In the genomic region with DNA sequence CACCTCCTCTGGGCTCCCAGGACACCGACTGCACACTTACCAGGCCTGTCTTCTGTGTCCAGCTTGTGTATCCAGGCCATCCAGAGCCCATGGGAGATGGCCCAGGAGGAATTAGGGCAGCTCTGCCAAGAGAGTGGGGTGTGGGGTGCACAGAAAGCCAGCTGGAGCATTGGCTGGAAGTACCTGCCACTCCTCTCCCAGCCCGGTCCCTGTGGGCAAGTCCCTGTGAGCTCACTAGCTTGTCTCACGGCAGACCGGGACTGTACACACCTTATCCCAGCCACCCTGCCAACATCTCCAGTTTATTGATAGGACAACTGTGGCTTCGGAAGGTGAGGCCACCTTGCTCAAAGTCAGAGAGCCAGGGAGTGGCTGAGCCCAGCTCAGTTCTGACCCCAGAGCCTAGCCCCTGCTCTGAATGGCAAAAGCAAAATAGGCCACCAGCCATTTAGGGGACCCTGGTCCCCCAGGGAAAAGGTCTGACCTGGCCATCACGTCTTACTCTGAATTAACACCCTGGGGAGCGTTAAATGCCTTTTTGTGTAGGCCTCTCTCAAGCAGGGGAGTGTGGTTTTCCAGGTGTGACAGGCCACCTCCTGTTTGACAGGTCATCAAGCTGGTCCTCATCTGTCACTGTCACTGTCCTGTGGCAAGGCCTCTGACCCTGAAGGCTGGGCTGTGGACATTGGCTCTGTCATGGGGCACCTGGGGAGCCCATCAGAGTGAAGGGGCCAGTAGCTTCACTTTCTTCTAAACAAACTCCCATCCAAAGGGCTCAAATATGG, we compare ENCODE assay signal across 10 cellular contexts. TPM values are rescaled to one million over a fixed set of nuclear protein-coding genes. Genes with fewer than 3 reads are reported as not detected.
DNase-seq lines count a peak whose midpoint lies in the region; ATAC-seq and TF ChIP-seq lines count a peak whose summit lies in the region.
"Had no signal": no experiment of that assay in that cellular context is flagged by ENCODE, and none has a peak within 500 bp of the region (broad histone marks: within the 10 kb centered on the region; RNA-seq: fewer than 3 reads in every experiment).

No MANE protein-coding gene starts in this region.

- no peaks in the 10 kb centered on the region for H3K9me3 Mint-ChIP-seq in activated T-cell treated with anti-CD3 and anti-CD28 coated beads, Interleukin-2, amount 50 U/mL, for 4 hours

- no peaks in the 10 kb centered on the region for H3K36me3 Mint-ChIP-seq in activated T-cell treated with anti-CD3 and anti-CD28 coated beads, Interleukin-2, amount 50 U/mL, for 4 hours (ENCODE audit: insufficient read depth)

- no peak overlapping the region for H3K4me3 Mint-ChIP-seq in activated T-cell treated with anti-CD3 and anti-CD28 coated beads, Interleukin-2, amount 50 U/mL, for 4 hours

- no peaks in the 10 kb centered on the region for H3K4me1 Mint-ChIP-seq in activated T-cell treated with anti-CD3 and anti-CD28 coated beads, Interleukin-2, amount 50 U/mL, for 4 hours (ENCODE audit: low read depth)

- TF ChIP-seq CTCF in brain microvascular endothelial cell (IDR thresholded peaks at IDR 0.05; ENCODE audit: low read depth, low read length, missing control alignments): no peak

- peaks cover 12% of the 10 kb centered on the region for H3K36me3 ChIP-seq in BLaER1
- no peaks in the 10 kb centered on the region for H3K36me3 ChIP-seq in brain microvascular endothelial cell (replicated peaks)

- H3K27me3 ChIP-seq in BLaER1 (no peaks in the 10 kb centered on the region), brain microvascular endothelial cell (replicated peaks) (no peaks in the 10 kb centered on the region), right cardiac atrium (ENCODE audit: control insufficient read depth, insufficient read depth) (no peaks in the 10 kb centered on the region)

- WGBS in right cardiac atrium: 51% methylated on average over 7 of the region's 7 CpGs

- H3K4me2 ChIP-seq in BLaER1: no peak overlapping the region

- H3K4me3 ChIP-seq in BLaER1 (no peak overlapping the region), brain microvascular endothelial cell (ENCODE audit: low read depth, low read length) (no peak overlapping the region), right cardiac atrium (ENCODE audit: low read length) (no peak overlapping the region)

- H3K4me1 ChIP-seq in BLaER1: peaks cover 15% of the 10 kb centered on the region
- peaks cover 10% of the 10 kb centered on the region for H3K4me1 ChIP-seq in right cardiac atrium (ENCODE audit: control insufficient read depth, insufficient read depth, low read length)

- H4K20me1 ChIP-seq in BLaER1: no peaks in the 10 kb centered on the region

- ATAC-seq in right cardiac atrium (peak; percentile 74 to 82), HG03520 (IDR thresholded peaks at IDR 0.05; ENCODE audit: unreplicated experiment) (no peak), HG02588 (IDR thresholded peaks at IDR 0.05; ENCODE audit: unreplicated experiment) (no peak)
- no peak for ATAC-seq in activated T-cell treated with anti-CD3 and anti-CD28 coated beads, Interleukin-2, amount 50 U/mL, for 4 hours

- intact Hi-C loops in right cardiac atrium (cut with DNase I): no loop called here

- H3K27me3 Mint-ChIP-seq in activated T-cell treated with anti-CD3 and anti-CD28 coated beads, Interleukin-2, amount 50 U/mL, for 4 hours (ENCODE audit: low read depth): no peaks in the 10 kb centered on the region

- no peaks in the 10 kb centered on the region for H3K9me3 ChIP-seq in BLaER1
- H3K9me3 ChIP-seq in right cardiac atrium (ENCODE audit: control insufficient read depth, low read length): no peaks in the 10 kb centered on the region

- H3K27ac ChIP-seq in BLaER1 (peak overlapping the region; percentile 35; the same call in 1 of the 2 replicates), brain microvascular endothelial cell (peak overlapping the region; percentile 78), right cardiac atrium (ENCODE audit: low read length) (peak overlapping the region; percentile 49)
- H3K27ac ChIP-seq: C4-2B had no signal

- in situ Hi-C loops in brain microvascular endothelial cell (cut with HindIII; ENCODE audit: low pct_ligation_motif_present, low sequenced_read_pairs): no loop called here

- DNase-seq in brain microvascular endothelial cell (no peak), right cardiac atrium (peak; percentile 57 to 86 (median 84)), renal cortical epithelial cell (ENCODE audit: low read depth) (peak; percentile 48), NCI-H2227 (lab: John Stamatoyannopoulos, UW; ENCODE audit: unreplicated experiment) (no peak)
- no peak for DNase-seq in activated T-cell treated with anti-CD3 and anti-CD28 coated beads, Interleukin-2, amount 50 U/mL, for 4 hours
- DNase-seq: activated CD8-positive, alpha-beta memory T cell treated with anti-CD3 and anti-CD28 coated beads for 24 hours had no signal

- H3K9ac ChIP-seq in BLaER1: no peak overlapping the region

RNA-seq across cellular contexts. Expression of gene UQCR10, which starts 15.1 kb away (rescaled TPM):
- total RNA-seq in right cardiac atrium: 100 to 1,000 TPM; 216 to 307 (median 277) TPM
- polyA plus RNA-seq in right cardiac atrium: 768 TPM
- total RNA-seq in renal cortical epithelial cell: 89.1 and 125 TPM in 2 replicates
- total RNA-seq in activated T-cell treated with anti-CD3 and anti-CD28 coated beads, Interleukin-2, amount 50 U/mL, for 4 hours: 100 to 1,000 TPM in 1 of 3 donors, 10 to 100 TPM in 2; 90.9 to 103 (median 91.1) TPM

RNA-seq across cellular contexts. Expression of gene ZMAT5, which starts 15.4 kb away (rescaled TPM):
- total RNA-seq in right cardiac atrium: 10 to 100 TPM; 21.2 to 28.6 (median 23.8) TPM
- 34.0 TPM for polyA plus RNA-seq in right cardiac atrium
- total RNA-seq in renal cortical epithelial cell: 14.5 and 20.7 TPM in 2 replicates
- 10 to 100 TPM; 23.9 to 27.8 (median 26.5) TPM for total RNA-seq in activated T-cell treated with anti-CD3 and anti-CD28 coated beads, Interleukin-2, amount 50 U/mL, for 4 hours

RNA-seq across cellular contexts. Expression of gene ASCC2, which starts 55.8 kb away (rescaled TPM):
- total RNA-seq in right cardiac atrium: 10 to 100 TPM; 31.2 to 41.4 (median 40.2) TPM
- 29.2 TPM for polyA plus RNA-seq in right cardiac atrium
- 14.4 and 29.8 TPM in 2 replicates for total RNA-seq in renal cortical epithelial cell
- 10 to 100 TPM; 83.5 to 95.7 (median 84.9) TPM for total RNA-seq in activated T-cell treated with anti-CD3 and anti-CD28 coated beads, Interleukin-2, amount 50 U/mL, for 4 hours

Comparison
In these comparisons a context has a peak if more than half of its experiments do, and no peak if none do; other contexts are left out.
1. DNase-seq: peak in right cardiac atrium (3 of 3) and renal cortical epithelial cell (single experiment); none in brain microvascular endothelial cell (single experiment), NCI-H2227 (single experiment) and activated T-cell treated with anti-CD3 and anti-CD28 coated beads, Interleukin-2, amount 50 U/mL, for 4 hours (single experiment).
2. ATAC-seq: peak in right cardiac atrium (2 of 2); none in HG03520 (single experiment), activated T-cell treated with anti-CD3 and anti-CD28 coated beads, Interleukin-2, amount 50 U/mL, for 4 hours (0 of 2) and HG02588 (single experiment).
3. Peak in every context shown above with its lines, with median percentiles within 50 percentile points of each other: H3K27ac ChIP-seq.